8 cellular contexts compared by ENCODE assay signal in the genomic region with DNA sequence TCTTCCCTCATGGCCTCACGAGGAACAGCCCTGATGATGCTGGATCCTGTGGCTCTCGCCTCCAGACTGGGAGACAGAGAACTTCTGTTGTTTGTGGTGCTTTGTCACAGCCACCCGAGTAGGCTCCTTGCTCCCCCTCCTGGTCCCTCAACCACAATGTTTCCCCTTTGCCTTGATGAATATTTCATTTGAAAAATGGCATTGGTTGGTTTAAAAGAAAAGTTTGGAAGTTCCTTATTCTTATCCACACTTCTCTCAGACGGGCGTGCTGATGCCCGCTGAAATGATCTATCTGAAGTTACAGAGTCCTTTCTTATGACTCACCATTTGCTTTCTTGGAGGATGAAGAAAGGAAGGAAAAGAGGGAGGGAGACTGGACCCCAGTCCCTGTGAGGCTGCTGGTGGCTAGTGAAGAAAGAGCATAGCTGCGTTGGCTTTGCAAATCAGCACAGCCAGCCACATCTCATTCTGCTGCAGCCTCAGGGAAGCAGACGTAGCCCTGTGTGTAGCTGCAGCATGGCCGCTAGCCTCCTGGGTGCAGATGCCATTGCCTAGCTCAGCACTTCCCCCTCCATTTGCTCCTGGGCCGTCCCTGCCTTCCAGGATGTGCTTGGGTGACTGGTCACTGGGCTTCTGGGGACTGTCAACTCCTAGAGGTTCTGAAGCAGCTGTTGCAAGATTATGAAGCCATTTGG.
DNase-seq lines count a peak whose midpoint lies in the region; ATAC-seq and TF ChIP-seq lines count a peak whose summit lies in the region.

No MANE protein-coding gene starts in this region.

- DNase-seq in COLO668 (lab: John Stamatoyannopoulos, UW; ENCODE audit: unreplicated experiment) = peak; percentile 26
- peak; percentile 68 for DNase-seq in HuH-7 (ENCODE audit: low spot score)
- DNase-seq in cerebellum (ENCODE audit: low spot score) = peak; percentile 74
- DNase-seq in right lobe of liver = peak in 1 of 3 donors; percentile 38
- peak; percentile 12 for DNase-seq in stimulated activated CD8-positive, alpha-beta memory T cell treated with anti-CD3 and anti-CD28 coated beads, Interleukin-7, amount 100 ng/mL, for 24 hours (ENCODE audit: low read depth)
- DNase-seq in HPDE6-E6E7 (ENCODE audit: extremely low spot score) = no peak

- no peaks in the 10 kb centered on the region for H3K27me3 ChIP-seq in right lobe of liver

- no peak for TF ChIP-seq POLR2A in right lobe of liver (IDR thresholded peaks at IDR 0.05)

- ATAC-seq in right lobe of liver (peak; percentile 87 to 92 (median 89)), GM21528 (IDR thresholded peaks at IDR 0.05; ENCODE audit: low FRiP score, unreplicated experiment) (no peak)

- intact Hi-C loops in right lobe of liver (cut with DNase I) = no loop called here

- H3K4me3 ChIP-seq in right lobe of liver = no peak overlapping the region

- H3K27ac ChIP-seq in VCaP = no peak overlapping the region
- H3K27ac ChIP-seq in right lobe of liver = no peak overlapping the region

- no peaks in the 10 kb centered on the region for H3K36me3 ChIP-seq in right lobe of liver

- TF ChIP-seq CTCF in VCaP (conservative IDR thresholded peaks at IDR 0.05) = peak; percentile 66
- TF ChIP-seq CTCF in right lobe of liver (IDR thresholded peaks at IDR 0.05) = peak; percentile 58 to 66 (median 62)

- 36% methylated on average over 7 of the region's 10 CpGs for WGBS in right lobe of liver (ENCODE audit: insufficient coverage, low coverage, low lambda C conversion rate, missing lambda C conversion rate)

- H3K9me3 ChIP-seq in right lobe of liver = no peaks in the 10 kb centered on the region

- no peaks in the 10 kb centered on the region for H3K4me1 ChIP-seq in right lobe of liver
